19 cellular contexts compared by ENCODE assay signal in the genomic region with DNA sequence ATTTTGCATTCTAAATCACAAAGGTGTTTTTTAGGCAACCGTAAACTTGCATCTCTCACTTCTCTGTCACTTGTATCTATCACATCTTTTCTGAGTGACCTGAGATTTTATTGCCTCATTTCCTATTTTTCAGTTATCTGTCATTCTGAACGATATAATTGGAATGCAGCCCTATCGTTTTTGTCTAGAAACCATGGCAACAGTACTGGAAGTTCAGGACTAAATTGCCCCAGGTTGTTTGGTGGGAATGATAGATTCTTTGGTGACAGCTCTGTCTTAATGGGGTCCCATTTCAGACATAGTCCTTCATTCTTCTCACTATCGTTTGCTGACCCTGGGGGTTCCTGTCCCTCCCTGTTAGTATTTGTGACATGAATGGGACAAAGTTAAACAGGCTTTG.
A peak's percentile ranks its signal among the peaks of the same experiment; 100 is the strongest.
DNase-seq lines count a peak whose midpoint lies in the region; FAIRE-seq and TF ChIP-seq lines count a peak whose summit lies in the region.
"Had no signal": no experiment of that assay in that cellular context is flagged by ENCODE, and none has a peak within 500 bp of the region (broad histone marks: within the 10 kb centered on the region; RNA-seq: fewer than 3 reads in every experiment).

No MANE protein-coding gene starts in this region.

- no peak overlapping the region for H2BK15ac ChIP-seq in mesendoderm (replicated peaks; ENCODE audit: low read depth)

- no CpG with 5 or more reads among the region's 4 CpGs for WGBS in mesendoderm (ENCODE audit: extremely low coverage, insufficient coverage, low lambda C conversion rate)
- 61% methylated on average over 4 of the region's 4 CpGs for WGBS in smooth muscle cell (ENCODE audit: low lambda C conversion rate)

- no peak overlapping the region for H3K9ac ChIP-seq in OCI-LY3 (ENCODE audit: low read length)
- H3K9ac ChIP-seq in mesendoderm (ENCODE audit: low read length) = no peak overlapping the region
- H3K9ac ChIP-seq in smooth muscle cell (ENCODE audit: low read depth) = peak overlapping the region; percentile 63

- no peak for FAIRE-seq in HTR-8/SVneo (lab: Jason Lieb, UNC)
- FAIRE-seq: A549 had no signal

- H3K36me3 ChIP-seq in OCI-LY3 (replicated peaks; ENCODE audit: low read depth, low read length) = peaks cover 5% of the 10 kb centered on the region
- no peaks in the 10 kb centered on the region for H3K36me3 ChIP-seq in mesendoderm (ENCODE audit: control insufficient read depth, insufficient read depth, low read length)
- H3K36me3 ChIP-seq in smooth muscle cell (ENCODE audit: low read depth) = no peaks in the 10 kb centered on the region
- H3K36me3 ChIP-seq: BE2C had no signal

- H3K27ac ChIP-seq in OCI-LY3 (ENCODE audit: low read length) (no peak overlapping the region), mesendoderm (ENCODE audit: low read depth, low read length) (no peak overlapping the region), smooth muscle cell (ENCODE audit: low read depth) (peak overlapping the region; percentile 82)
- H3K27ac ChIP-seq: A549, RWPE1 had no signal

- no peak overlapping the region for H4K5ac ChIP-seq in mesendoderm (ENCODE audit: low read length)

- H2BK120ac ChIP-seq in mesendoderm (ENCODE audit: low read depth, low read length) = no peak overlapping the region

- H3K9me3 ChIP-seq in OCI-LY3 (ENCODE audit: insufficient read depth, low read length) (peaks cover 5% of the 10 kb centered on the region; the same call in 1 of the 2 replicates), smooth muscle cell (replicated peaks; ENCODE audit: low read depth) (no peaks in the 10 kb centered on the region)

- no peak overlapping the region for H2AK5ac ChIP-seq in mesendoderm (ENCODE audit: low read length)

- no peaks in the 10 kb centered on the region for H3K79me1 ChIP-seq in mesendoderm (ENCODE audit: low read length)

- in situ Hi-C loops in KBM-7 (cut with MboI; ENCODE audit: low pct_unique_long_range_greater_than_20kb, low sequenced_read_pairs) = no loop called here

- H2AFZ ChIP-seq in OCI-LY3 (ENCODE audit: low read depth, low read length) (0 out of 2 replicates have a peak overlapping the region, but pooled peaks have one; percentile 6), smooth muscle cell (ENCODE audit: low read depth) (no peak overlapping the region)

- H3F3A ChIP-seq in smooth muscle cell (ENCODE audit: low read depth) = no peaks in the 10 kb centered on the region

- no peak overlapping the region for H3K4me2 ChIP-seq in OCI-LY3 (ENCODE audit: low read length)
- H3K4me2 ChIP-seq in mesendoderm (ENCODE audit: low read length) = no peak overlapping the region
- H3K4me2 ChIP-seq in smooth muscle cell = no peak overlapping the region
- H3K4me2 ChIP-seq: A549 had no signal

- peak; percentile 8 for DNase-seq in HTR-8/SVneo (ENCODE audit: insufficient read length, low spot score)
- peak; percentile 16 for DNase-seq in mesendoderm
- DNase-seq in smooth muscle cell (lab: John Stamatoyannopoulos, UW; ENCODE audit: unreplicated experiment) = no peak
- no peak for DNase-seq in effector CD8-positive, alpha-beta T cell (lab: John Stamatoyannopoulos, UW)
- DNase-seq in SHP77 treated with DMSO at 0.1 percent for 48 hours (lab: John Stamatoyannopoulos, UW) = no peak
- no peak for DNase-seq in KBM-7
- DNase-seq: BE2C, EL, H7, MM.1S, NCI-H1048, NCI-H1417 treated with DMSO at 0.1 percent for 48 hours, NCI-H1930, NCI-H226, NCI-H510A treated with DMSO at 0.1 percent for 48 hours, SIG-M5 had no signal

- H3K27me3 ChIP-seq in OCI-LY3 (ENCODE audit: low read depth, low read length) (no peaks in the 10 kb centered on the region), mesendoderm (ENCODE audit: insufficient read depth, low read length, poor library complexity) (peaks cover 2% of the 10 kb centered on the region), smooth muscle cell (ENCODE audit: low read depth) (no peaks in the 10 kb centered on the region)
- H3K27me3 ChIP-seq: BE2C had no signal

- H3K4me1 ChIP-seq in OCI-LY3 (ENCODE audit: low read length) (no peaks in the 10 kb centered on the region), mesendoderm (ENCODE audit: control insufficient read depth, low read depth, low read length) (no peaks in the 10 kb centered on the region), smooth muscle cell (ENCODE audit: low read depth) (no peaks in the 10 kb centered on the region)
- H3K4me1 ChIP-seq: A549, BE2C had no signal

- H3K4ac ChIP-seq in mesendoderm (ENCODE audit: low read depth, low read length) = no peak overlapping the region

- no peaks in the 10 kb centered on the region for H4K20me1 ChIP-seq in OCI-LY3 (ENCODE audit: insufficient read depth, low read length)
- H4K20me1 ChIP-seq in smooth muscle cell (ENCODE audit: low read depth) = no peaks in the 10 kb centered on the region

- H3K18ac ChIP-seq in mesendoderm (ENCODE audit: low read length) = no peak overlapping the region

- TF ChIP-seq CTCF in OCI-LY3 (IDR thresholded peaks at IDR 0.05; ENCODE audit: low read depth, low read length) = no peak
- no peak for TF ChIP-seq CTCF in smooth muscle cell (IDR thresholded peaks at IDR 0.05; ENCODE audit: borderline replicate concordance, insufficient read depth, poor library complexity, severe bottlenecking)

- H3K4me3 ChIP-seq in OCI-LY3 (ENCODE audit: low read length) (no peak overlapping the region), mesendoderm (ENCODE audit: low read length) (no peak overlapping the region), smooth muscle cell (no peak overlapping the region)
- H3K4me3 ChIP-seq: A549 had no signal

- no peak overlapping the region for H3K56ac ChIP-seq in mesendoderm (ENCODE audit: low read length)

- H2BK5ac ChIP-seq in mesendoderm (ENCODE audit: low read length) = no peak overlapping the region

- no peak overlapping the region for H4K8ac ChIP-seq in mesendoderm (ENCODE audit: low read depth, low read length)

- no peaks in the 10 kb centered on the region for H3K79me2 ChIP-seq in OCI-LY3 (ENCODE audit: low read length)
- no peaks in the 10 kb centered on the region for H3K79me2 ChIP-seq in mesendoderm (ENCODE audit: control insufficient read depth, insufficient read depth, low read length)
- no peaks in the 10 kb centered on the region for H3K79me2 ChIP-seq in smooth muscle cell (ENCODE audit: low read depth)

- H3K23ac ChIP-seq in mesendoderm (ENCODE audit: low read length) = no peak overlapping the region

Comparison
In these comparisons a context has a peak if more than half of its experiments do, and no peak if none do; other contexts are left out.
1. DNase-seq: peak in HTR-8/SVneo (single experiment) and mesendoderm (single experiment); none in smooth muscle cell (single experiment), effector CD8-positive, alpha-beta T cell (single experiment), SHP77 treated with DMSO at 0.1 percent for 48 hours (single experiment) and KBM-7 (single experiment).